ENCODE assay signal across 13 cellular contexts in the genomic region with DNA sequence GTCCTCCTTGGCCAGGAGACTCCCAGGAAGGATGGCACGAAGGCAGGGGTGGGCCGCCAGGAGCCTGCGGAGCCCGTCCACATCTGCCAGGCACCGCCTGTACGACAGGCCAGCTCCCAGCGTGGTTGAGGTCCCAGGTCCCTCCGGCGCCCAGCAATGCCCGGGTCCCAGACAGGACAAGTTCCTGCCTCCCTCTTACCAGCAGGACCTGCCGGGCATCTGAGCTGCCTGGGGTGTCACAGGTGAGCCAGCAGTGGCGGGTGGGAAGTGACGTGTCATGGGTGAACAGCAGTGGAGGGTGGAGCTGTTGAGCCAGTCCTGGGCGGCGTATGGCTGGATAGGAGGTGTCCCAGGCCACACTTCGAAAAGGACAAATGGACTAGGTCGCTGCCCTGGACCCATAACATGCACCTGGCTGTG. TPM values are rescaled to one million over a fixed set of nuclear protein-coding genes. Genes with fewer than 3 reads are reported as not detected.
DNase-seq lines count a peak whose midpoint lies in the region; ATAC-seq and TF ChIP-seq lines count a peak whose summit lies in the region.
"Had no signal": no experiment of that assay in that cellular context is flagged by ENCODE, and none has a peak within 500 bp of the region (broad histone marks: within the 10 kb centered on the region; RNA-seq: fewer than 3 reads in every experiment).

No MANE protein-coding gene starts in this region.

- peak overlapping the region; percentile 78 for H2BK15ac ChIP-seq in neuronal stem cell (ENCODE audit: low read length)

- 0 out of 2 replicates have a peak, but pooled peaks have one; percentile 17 for TF ChIP-seq CTCF in PC-3 (conservative IDR thresholded peaks at IDR 0.05; ENCODE audit: low read depth, low read length)
- peak in 1 of 56 donors; percentile 4 for TF ChIP-seq CTCF in dorsolateral prefrontal cortex (IDR thresholded peaks at IDR 0.05 in 54 of 56, conservative IDR thresholded peaks at IDR 0.05 in 2 of 56; ENCODE audit: low read depth in 1 of 56, partially characterized antibody in 56 of 56)
- TF ChIP-seq CTCF in nephron progenitor cell (IDR thresholded peaks at IDR 0.05): no peak

- peak overlapping the region; percentile 0 for H3K4ac ChIP-seq in neuronal stem cell (ENCODE audit: low read length)

- H3K9me3 ChIP-seq in GM23248 (ENCODE audit: low read depth) (no peaks in the 10 kb centered on the region), PC-3 (ENCODE audit: low read length) (no peaks in the 10 kb centered on the region), neuronal stem cell (replicated peaks in 1 of 2; ENCODE audit: control insufficient read depth in 2 of 2, insufficient read depth in 1 of 2, low read depth in 1 of 2, low read length in 2 of 2) (peaks cover 0 to 5% of the 10 kb centered on the region in 2 donors)
- H3K9me3 ChIP-seq: sigmoid colon had no signal

- H3K79me1 ChIP-seq in neuronal stem cell (ENCODE audit: low read depth, low read length): no peaks in the 10 kb centered on the region

- no peak overlapping the region for H3K23ac ChIP-seq in neuronal stem cell (ENCODE audit: low read depth, low read length, poor library complexity)

- H4K20me1 ChIP-seq in GM23248 (ENCODE audit: insufficient read depth) (no peaks in the 10 kb centered on the region), PC-3 (ENCODE audit: low read length) (no peaks in the 10 kb centered on the region)

- H2AFZ ChIP-seq in GM23248: no peak overlapping the region
- H2AFZ ChIP-seq in PC-3 (ENCODE audit: low read length): peak overlapping the region; percentile 55; the same call in 1 of the 2 replicates
- no peak overlapping the region for H2AFZ ChIP-seq in neuronal stem cell (ENCODE audit: low read length)

- H3K27me3 ChIP-seq in GM23248 (replicated peaks; ENCODE audit: insufficient read depth): no peaks in the 10 kb centered on the region
- no peaks in the 10 kb centered on the region for H3K27me3 ChIP-seq in PC-3 (ENCODE audit: low read length)
- H3K27me3 ChIP-seq in dorsolateral prefrontal cortex: no peaks in the 10 kb centered on the region
- H3K27me3 ChIP-seq in neuronal stem cell (ENCODE audit: control insufficient read depth in 3 of 3, insufficient read depth in 3 of 3, low read depth in 1 of 3, low read length in 3 of 3): peaks cover 0 to 2% (median 0%) of the 10 kb centered on the region in 3 experiments
- H3K27me3 ChIP-seq in H7 (ENCODE audit: control insufficient read depth, insufficient read depth, low read length): no peaks in the 10 kb centered on the region
- H3K27me3 ChIP-seq: sigmoid colon had no signal

- H3K9ac ChIP-seq in GM23248: no peak overlapping the region
- 0 out of 2 replicates have a peak overlapping the region, but pooled peaks have one; percentile 34 for H3K9ac ChIP-seq in PC-3 (ENCODE audit: low read length)
- H3K9ac ChIP-seq in neuronal stem cell (ENCODE audit: low read depth, low read length, poor library complexity): peak overlapping the region; percentile 77

- H3K4me3 ChIP-seq in GM23248: no peak overlapping the region
- H3K4me3 ChIP-seq in PC-3 (ENCODE audit: low read length): peak overlapping the region; percentile 45
- H3K4me3 ChIP-seq in dorsolateral prefrontal cortex: no peak overlapping the region
- H3K4me3 ChIP-seq in neuronal stem cell (ENCODE audit: low read length in 2 of 2): no peak overlapping the region
- no peak overlapping the region for H3K4me3 ChIP-seq in H7 (ENCODE audit: insufficient read depth, low read depth, low read length)
- H3K4me3 ChIP-seq: sigmoid colon had no signal

- H3K9me3 Mint-ChIP-seq in nephron progenitor cell: no peaks in the 10 kb centered on the region
- H3K9me3 Mint-ChIP-seq: activated naive CD8-positive, alpha-beta T cell treated with anti-CD3 and anti-CD28 coated beads, Interleukin-2, amount 50 U/mL, for 24 hours; CD4-positive, CD25-positive, alpha-beta regulatory T cell had no signal

- H3K9me2 ChIP-seq in GM23248 (ENCODE audit: insufficient read depth): no peaks in the 10 kb centered on the region
- H3K9me2 ChIP-seq in PC-3 (replicated peaks; ENCODE audit: low read length): no peaks in the 10 kb centered on the region

- no peaks in the 10 kb centered on the region for H3F3A ChIP-seq in GM23248 (ENCODE audit: insufficient read depth)
- no peaks in the 10 kb centered on the region for H3F3A ChIP-seq in PC-3 (ENCODE audit: low read length, unreplicated experiment)

- H4K91ac ChIP-seq in neuronal stem cell (ENCODE audit: low read depth, low read length, poor library complexity): no peak overlapping the region

- no peak overlapping the region for H2BK12ac ChIP-seq in neuronal stem cell (ENCODE audit: low read length)

- peak; percentile 97 for ATAC-seq in PC-3
- ATAC-seq: activated naive CD8-positive, alpha-beta T cell treated with anti-CD3 and anti-CD28 coated beads, Interleukin-2, amount 50 U/mL, for 24 hours; naive thymus-derived CD4-positive, alpha-beta T cell had no signal

- whole genome bisulfite sequencing in GM23248 (ENCODE audit: low coverage in 1 of 2, low lambda C conversion rate in 2 of 2, missing lambda C conversion rate in 2 of 2), 2 experiments: 69 to 72% methylated on average over 10 to 17 of the region's 17 CpGs
- no CpG with 5 or more reads among the region's 17 CpGs for WGBS in neuronal stem cell (ENCODE audit: extremely low coverage in 2 of 2, insufficient read length in 2 of 2, insufficient replicate concordance in 1 of 2), 2 donors

- no peaks in the 10 kb centered on the region for H3K36me3 Mint-ChIP-seq in nephron progenitor cell (ENCODE audit: low read depth)
- H3K36me3 Mint-ChIP-seq: CD4-positive, CD25-positive, alpha-beta regulatory T cell; naive thymus-derived CD4-positive, alpha-beta T cell had no signal

- H3K14ac ChIP-seq in neuronal stem cell (ENCODE audit: low read length): peak overlapping the region; percentile 97

- H3K4me1 ChIP-seq in GM23248 (ENCODE audit: insufficient read depth) (no peaks in the 10 kb centered on the region), PC-3 (ENCODE audit: insufficient read depth, low read length) (peaks cover 7% of the 10 kb centered on the region), neuronal stem cell (ENCODE audit: control insufficient read depth in 2 of 2, insufficient read depth in 1 of 2, low read depth in 1 of 2, low read length in 2 of 2) (peaks cover 0 to 2% of the 10 kb centered on the region in 2 donors)
- H3K4me1 ChIP-seq: sigmoid colon had no signal

- CTCF ChIA-PET in PC-3 (lab: Charles Lee) (interaction anchor here (1.0 kb wide), 1 partner anchor 105 kb away, joined by 5 read pairs; no protein-coding TSS in a partner anchor), HEK293T (lab: Yijun Ruan, JAX) (no interaction called here)

- no peaks in the 10 kb centered on the region for H3K36me3 ChIP-seq in GM23248 (ENCODE audit: low read depth)
- H3K36me3 ChIP-seq in PC-3 (ENCODE audit: low read depth, low read length): no peaks in the 10 kb centered on the region
- H3K36me3 ChIP-seq in neuronal stem cell (replicated peaks in 1 of 2; ENCODE audit: control insufficient read depth in 2 of 2, insufficient read depth in 2 of 2, low read length in 2 of 2): no peaks in the 10 kb centered on the region
- no peaks in the 10 kb centered on the region for H3K36me3 ChIP-seq in H7 (replicated peaks; ENCODE audit: control insufficient read depth, insufficient read depth, low read length)
- H3K36me3 ChIP-seq: sigmoid colon had no signal

- H3K27ac Mint-ChIP-seq in nephron progenitor cell: no peak overlapping the region
- H3K27ac Mint-ChIP-seq: activated naive CD8-positive, alpha-beta T cell treated with anti-CD3 and anti-CD28 coated beads, Interleukin-2, amount 50 U/mL, for 24 hours; naive thymus-derived CD4-positive, alpha-beta T cell had no signal

- BruUV-seq in PC-3 (replicated peaks; lab: Mats Ljungman, UMichigan): no TSS peak

- intact Hi-C loops in PC-3 (cut with micrococcal nuclease) (no loop called here), dorsolateral prefrontal cortex (cut with DNase I) (loop anchor here in 1 of 2 donors (10.0 kb wide), 1 partner anchor 85 kb away; a partner anchor contains a TSS)

- POLR2A ChIA-PET in PC-3 (lab: Charles Lee; ENCODE audit: unreplicated experiment): interaction anchor here (0.5 to 0.9 kb wide), 3 partner anchors 15 to 324 kb away, joined by 3 to 6 read pairs (median 4); a partner anchor contains a TSS
- POLR2A ChIA-PET in HEK293T (lab: Yijun Ruan, JAX): interaction anchor here (0.5 kb wide), 1 partner anchor 105 kb away, joined by 4 read pairs; no protein-coding TSS in a partner anchor

- H3K4me2 ChIP-seq in GM23248 (ENCODE audit: unreplicated experiment): no peak overlapping the region
- H3K4me2 ChIP-seq in PC-3 (ENCODE audit: low read length): peak overlapping the region; percentile 80
- H3K4me2 ChIP-seq in neuronal stem cell (ENCODE audit: insufficient read depth, low read length, poor library complexity, severe bottlenecking): no peak overlapping the region

- in situ Hi-C loops in GM23248 (cut with MboI): no loop called here

- peak overlapping the region; percentile 72 for H4K8ac ChIP-seq in neuronal stem cell (ENCODE audit: low read depth, low read length)

- H2AK5ac ChIP-seq in neuronal stem cell (ENCODE audit: low read depth, low read length): peak overlapping the region; percentile 66

- H3K4me3 Mint-ChIP-seq in nephron progenitor cell: no peak overlapping the region
- H3K4me3 Mint-ChIP-seq: activated naive CD8-positive, alpha-beta T cell treated with anti-CD3 and anti-CD28 coated beads, Interleukin-2, amount 50 U/mL, for 24 hours; CD4-positive, CD25-positive, alpha-beta regulatory T cell; naive thymus-derived CD4-positive, alpha-beta T cell had no signal

- H3K79me2 ChIP-seq in GM23248 (ENCODE audit: insufficient read depth) (no peaks in the 10 kb centered on the region), PC-3 (ENCODE audit: low read length) (no peaks in the 10 kb centered on the region)

- peak overlapping the region; percentile 83 for H3K18ac ChIP-seq in neuronal stem cell (ENCODE audit: low read length)

- no peak overlapping the region for H2BK120ac ChIP-seq in neuronal stem cell (ENCODE audit: low read depth, low read length)

- H3K27me3 Mint-ChIP-seq in nephron progenitor cell (ENCODE audit: low read depth, poor library complexity): no peaks in the 10 kb centered on the region

- peak; percentile 19 for DNase-seq in GM23248
- DNase-seq in PC-3: peak; percentile 87
- no peak for DNase-seq in dorsolateral prefrontal cortex
- DNase-seq in neuronal stem cell (ENCODE audit: low spot score): no peak
- no peak for DNase-seq in nephron progenitor cell
- no peak for DNase-seq in HEK293T (ENCODE audit: extremely low spot score)
- no peak for DNase-seq in H7
- DNase-seq in epidermal melanocyte (ENCODE audit: insufficient read length, low spot score): no peak
- DNase-seq: activated naive CD8-positive, alpha-beta T cell treated with anti-CD3 and anti-CD28 coated beads, Interleukin-2, amount 50 U/mL, for 24 hours; CD4-positive, CD25-positive, alpha-beta regulatory T cell; naive thymus-derived CD4-positive, alpha-beta T cell; NCI-H2029 treated with DMSO at 0.1 percent for 48 hours; sigmoid colon had no signal

- H3K4me1 Mint-ChIP-seq in nephron progenitor cell: peaks cover 15% of the 10 kb centered on the region
- H3K4me1 Mint-ChIP-seq: activated naive CD8-positive, alpha-beta T cell treated with anti-CD3 and anti-CD28 coated beads, Interleukin-2, amount 50 U/mL, for 24 hours; CD4-positive, CD25-positive, alpha-beta regulatory T cell; naive thymus-derived CD4-positive, alpha-beta T cell had no signal

- H3K27ac ChIP-seq in GM23248 (no peak overlapping the region), PC-3 (ENCODE audit: low read length) (no peak overlapping the region), dorsolateral prefrontal cortex (peak overlapping the region in 51 of 59 donors; percentile 12 to 86 (median 72)), neuronal stem cell (replicated peaks; ENCODE audit: low read length) (no peak overlapping the region)
- H3K27ac ChIP-seq: sigmoid colon had no signal

- H2BK5ac ChIP-seq in neuronal stem cell (ENCODE audit: low read length): peak overlapping the region; percentile 78

RNA-seq across cellular contexts. Expression of a gene that starts 15.7 kb away (rescaled TPM):
- 3.0 and 5.2 TPM in 2 replicates for total RNA-seq in GM23248 (2014; rRNA removed; shearing (Covaris generic))
- 0.91 and 1.3 TPM in 2 replicates for polyA plus RNA-seq in GM23248 (2016; fragmentation: Nextera tagmentation; extraction: Ambion mirVana)
- total RNA-seq in PC-3 (2014; rRNA removed): 9.9 and 16.9 TPM in 2 replicates
- total RNA-seq in dorsolateral prefrontal cortex: 10 to 100 TPM; 25.1 to 66.1 (median 38.0) TPM
- 15.9 TPM for polyA plus RNA-seq in neuronal stem cell (2013, experiment 1 of 2)
- 17.5 TPM for polyA plus RNA-seq in neuronal stem cell (2013, experiment 2 of 2)
- 8.7 and 19.7 TPM in 2 replicates for total RNA-seq in H7 (2014; rRNA removed; shearing (Covaris generic))
- polyA plus RNA-seq: CD4-positive, CD25-positive, alpha-beta regulatory T cell; naive thymus-derived CD4-positive, alpha-beta T cell had no signal

Comparison
In these comparisons a context has a peak if more than half of its experiments do, and no peak if none do; other contexts are left out.
1. DNase-seq: peak in GM23248 (single experiment) and PC-3 (single experiment); none in dorsolateral prefrontal cortex (0 of 10), neuronal stem cell (single experiment), nephron progenitor cell (single experiment), HEK293T (single experiment), H7 (single experiment) and epidermal melanocyte (single experiment).
2. H3K27ac ChIP-seq: peak in dorsolateral prefrontal cortex (51 of 59); none in GM23248 (single experiment), PC-3 (single experiment) and neuronal stem cell (single experiment).